14 cellular contexts compared by ENCODE assay signal in genomic region chr18:38747153-38747552, GRCh38.
"Had no signal": no experiment of that assay in that cellular context is flagged by ENCODE, and none has a peak within 500 bp of the region (broad histone marks: within the 10 kb centered on the region; RNA-seq: fewer than 3 reads in every experiment).

No MANE protein-coding gene starts in this region.

- H3K27ac ChIP-seq: brain microvascular endothelial cell, left ventricle myocardium inferior, spleen had no signal

- H3K27me3 ChIP-seq: brain microvascular endothelial cell, spleen had no signal

- H3K4me1 ChIP-seq: left ventricle myocardium inferior, spleen had no signal

- DNase-seq: activated CD4-positive, alpha-beta T cell treated with anti-CD3 and anti-CD28 coated beads for 1 hour; activated CD4-positive, alpha-beta T cell treated with anti-CD3 and anti-CD28 coated beads, Interleukin-2, amount 50 U/mL, for 48 hours; activated CD8-positive, alpha-beta memory T cell treated with anti-CD3 and anti-CD28 coated beads, Interleukin-2, amount 10 ng/mL, durations not matched to agents 7 days and 5 days; activated gamma-delta T cell; activated T-cell treated with anti-CD3 and anti-CD28 coated beads, Interleukin-2, amount 50 U/mL, for 4 hours; amygdala; brain microvascular endothelial cell; left ventricle myocardium inferior; nephron progenitor cell; spleen; stimulated activated CD4-positive, alpha-beta T cell treated with anti-CD3 and anti-CD28 coated beads, Interleukin-2, amount 100 ng/mL, for 24 hours; stimulated activated naive CD4-positive, alpha-beta T cell; trophoblast cell had no signal

- H3K36me3 ChIP-seq: brain microvascular endothelial cell, left ventricle myocardium inferior, spleen had no signal

- ATAC-seq: activated CD8-positive, alpha-beta memory T cell treated with anti-CD3 and anti-CD28 coated beads, Interleukin-2, amount 10 ng/mL, durations not matched to agents 7 days and 5 days; activated T-cell treated with anti-CD3 and anti-CD28 coated beads, Interleukin-2, amount 50 U/mL, for 4 hours; sciatic nerve had no signal

- H3K4me3 ChIP-seq: left ventricle myocardium inferior, spleen had no signal

- H3K9me3 ChIP-seq: left ventricle myocardium inferior, spleen had no signal
